Comparison of ENCODE assay signal across 1 cellular context in the genomic region with DNA sequence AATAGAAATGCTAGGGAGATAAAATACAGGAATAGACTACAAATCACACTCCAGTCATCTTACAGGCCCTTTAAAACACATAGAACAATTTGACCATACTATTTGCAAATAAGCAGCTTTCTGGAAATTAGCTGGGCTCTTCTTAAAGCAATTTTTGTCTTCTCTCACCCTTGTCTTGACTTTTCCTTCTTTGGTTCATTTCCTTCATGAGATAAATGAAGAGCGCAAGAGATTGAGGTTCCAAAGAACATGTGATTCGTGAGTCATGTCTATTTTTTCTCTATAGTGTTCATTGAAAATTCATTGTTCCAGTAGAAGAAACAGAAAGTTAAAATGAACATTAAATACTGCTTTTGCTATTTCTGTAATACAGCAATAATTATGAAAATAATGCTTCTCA.
TF ChIP-seq lines count a peak whose summit lies in the region.

No MANE protein-coding gene starts in this region.

TF ChIP-seq in GM23338, 12 proteins besides CTCF, POLR2A, EP300 and RAD21 (continued from another document):
- no peak for TF ChIP-seq ZNF462 (CRISPR knock-in tag; IDR thresholded peaks at IDR 0.05)
- no peak for TF ChIP-seq EZH2 (IDR thresholded peaks at IDR 0.05; ENCODE audit: low read depth, unreplicated experiment)
- no peak for TF ChIP-seq ZNF331 (CRISPR knock-in tag; IDR thresholded peaks at IDR 0.05; ENCODE audit: low read depth)
- TF ChIP-seq POLR2AphosphoS5 (IDR thresholded peaks at IDR 0.05; ENCODE audit: low read depth), result no peak
- TF ChIP-seq EZH2phosphoT487 (IDR thresholded peaks at IDR 0.05; ENCODE audit: unreplicated experiment), result no peak
- no peak for TF ChIP-seq REST (IDR thresholded peaks at IDR 0.05; ENCODE audit: unreplicated experiment)
- no peak for TF ChIP-seq JUNB (IDR thresholded peaks at IDR 0.05; ENCODE audit: unreplicated experiment)
- no peak for TF ChIP-seq ZNF114 (CRISPR knock-in tag; IDR thresholded peaks at IDR 0.05)
- no peak for TF ChIP-seq CREB1 (CRISPR knock-in tag; IDR thresholded peaks at IDR 0.05; ENCODE audit: low read depth)
